In the genomic region with DNA sequence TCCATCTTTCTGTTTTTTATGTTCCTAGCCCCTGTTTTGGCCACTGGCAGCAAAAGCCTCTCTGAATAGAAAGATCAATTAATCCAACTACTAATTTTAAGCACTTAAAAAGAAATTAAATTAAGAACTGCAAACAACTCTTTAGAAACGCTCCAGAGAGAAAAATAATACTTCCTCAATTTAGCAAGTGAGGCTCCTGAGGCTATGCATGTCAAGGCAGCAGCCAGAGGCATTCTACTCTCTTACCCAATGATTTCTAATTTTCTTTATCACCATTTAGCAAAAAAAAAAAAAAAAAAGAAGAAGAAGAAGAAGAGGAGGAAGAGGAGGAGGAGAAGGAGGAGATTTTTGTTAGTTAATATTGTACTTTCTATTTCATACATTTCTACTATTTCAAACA, we compare ENCODE assay signal across 2 cellular contexts.
TF ChIP-seq lines count a peak whose summit lies in the region.

No MANE protein-coding gene starts in this region.

TF ChIP-seq in SK-N-SH, 30 proteins besides CTCF, POLR2A, EP300 and RAD21 (continued from another document):
- TF ChIP-seq, protein P1, sequence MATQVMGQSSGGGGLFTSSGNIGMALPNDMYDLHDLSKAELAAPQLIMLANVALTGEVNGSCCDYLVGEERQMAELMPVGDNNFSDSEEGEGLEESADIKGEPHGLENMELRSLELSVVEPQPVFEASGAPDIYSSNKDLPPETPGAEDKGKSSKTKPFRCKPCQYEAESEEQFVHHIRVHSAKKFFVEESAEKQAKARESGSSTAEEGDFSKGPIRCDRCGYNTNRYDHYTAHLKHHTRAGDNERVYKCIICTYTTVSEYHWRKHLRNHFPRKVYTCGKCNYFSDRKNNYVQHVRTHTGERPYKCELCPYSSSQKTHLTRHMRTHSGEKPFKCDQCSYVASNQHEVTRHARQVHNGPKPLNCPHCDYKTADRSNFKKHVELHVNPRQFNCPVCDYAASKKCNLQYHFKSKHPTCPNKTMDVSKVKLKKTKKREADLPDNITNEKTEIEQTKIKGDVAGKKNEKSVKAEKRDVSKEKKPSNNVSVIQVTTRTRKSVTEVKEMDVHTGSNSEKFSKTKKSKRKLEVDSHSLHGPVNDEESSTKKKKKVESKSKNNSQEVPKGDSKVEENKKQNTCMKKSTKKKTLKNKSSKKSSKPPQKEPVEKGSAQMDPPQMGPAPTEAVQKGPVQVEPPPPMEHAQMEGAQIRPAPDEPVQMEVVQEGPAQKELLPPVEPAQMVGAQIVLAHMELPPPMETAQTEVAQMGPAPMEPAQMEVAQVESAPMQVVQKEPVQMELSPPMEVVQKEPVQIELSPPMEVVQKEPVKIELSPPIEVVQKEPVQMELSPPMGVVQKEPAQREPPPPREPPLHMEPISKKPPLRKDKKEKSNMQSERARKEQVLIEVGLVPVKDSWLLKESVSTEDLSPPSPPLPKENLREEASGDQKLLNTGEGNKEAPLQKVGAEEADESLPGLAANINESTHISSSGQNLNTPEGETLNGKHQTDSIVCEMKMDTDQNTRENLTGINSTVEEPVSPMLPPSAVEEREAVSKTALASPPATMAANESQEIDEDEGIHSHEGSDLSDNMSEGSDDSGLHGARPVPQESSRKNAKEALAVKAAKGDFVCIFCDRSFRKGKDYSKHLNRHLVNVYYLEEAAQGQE (IDR thresholded peaks at IDR 0.05; ENCODE audit: low read depth, low read length): no peak
- TF ChIP-seq FOSL2 (IDR thresholded peaks at IDR 0.05; ENCODE audit: borderline replicate concordance, low read depth): no peak
- no peak for TF ChIP-seq RCOR1 (IDR thresholded peaks at IDR 0.05; ENCODE audit: low read length)
- TF ChIP-seq ELF1 (IDR thresholded peaks at IDR 0.05): no peak
- no peak for TF ChIP-seq YY1 (IDR thresholded peaks at IDR 0.05; ENCODE audit: low read depth)
- no peak for TF ChIP-seq POLR2AphosphoS5 (IDR thresholded peaks at IDR 0.05; ENCODE audit: low read depth, low read length)
- no peak for TF ChIP-seq TEAD4 (IDR thresholded peaks at IDR 0.05; ENCODE audit: borderline replicate concordance, insufficient read depth)
- TF ChIP-seq, protein P2, sequence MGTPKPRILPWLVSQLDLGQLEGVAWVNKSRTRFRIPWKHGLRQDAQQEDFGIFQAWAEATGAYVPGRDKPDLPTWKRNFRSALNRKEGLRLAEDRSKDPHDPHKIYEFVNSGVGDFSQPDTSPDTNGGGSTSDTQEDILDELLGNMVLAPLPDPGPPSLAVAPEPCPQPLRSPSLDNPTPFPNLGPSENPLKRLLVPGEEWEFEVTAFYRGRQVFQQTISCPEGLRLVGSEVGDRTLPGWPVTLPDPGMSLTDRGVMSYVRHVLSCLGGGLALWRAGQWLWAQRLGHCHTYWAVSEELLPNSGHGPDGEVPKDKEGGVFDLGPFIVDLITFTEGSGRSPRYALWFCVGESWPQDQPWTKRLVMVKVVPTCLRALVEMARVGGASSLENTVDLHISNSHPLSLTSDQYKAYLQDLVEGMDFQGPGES (IDR thresholded peaks at IDR 0.05; ENCODE audit: low read depth, low read length): no peak
- TF ChIP-seq, protein P3, sequence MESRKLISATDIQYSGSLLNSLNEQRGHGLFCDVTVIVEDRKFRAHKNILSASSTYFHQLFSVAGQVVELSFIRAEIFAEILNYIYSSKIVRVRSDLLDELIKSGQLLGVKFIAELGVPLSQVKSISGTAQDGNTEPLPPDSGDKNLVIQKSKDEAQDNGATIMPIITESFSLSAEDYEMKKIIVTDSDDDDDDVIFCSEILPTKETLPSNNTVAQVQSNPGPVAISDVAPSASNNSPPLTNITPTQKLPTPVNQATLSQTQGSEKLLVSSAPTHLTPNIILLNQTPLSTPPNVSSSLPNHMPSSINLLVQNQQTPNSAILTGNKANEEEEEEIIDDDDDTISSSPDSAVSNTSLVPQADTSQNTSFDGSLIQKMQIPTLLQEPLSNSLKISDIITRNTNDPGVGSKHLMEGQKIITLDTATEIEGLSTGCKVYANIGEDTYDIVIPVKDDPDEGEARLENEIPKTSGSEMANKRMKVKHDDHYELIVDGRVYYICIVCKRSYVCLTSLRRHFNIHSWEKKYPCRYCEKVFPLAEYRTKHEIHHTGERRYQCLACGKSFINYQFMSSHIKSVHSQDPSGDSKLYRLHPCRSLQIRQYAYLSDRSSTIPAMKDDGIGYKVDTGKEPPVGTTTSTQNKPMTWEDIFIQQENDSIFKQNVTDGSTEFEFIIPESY (IDR thresholded peaks at IDR 0.05; ENCODE audit: borderline replicate concordance, low read depth): no peak
- no peak for TF ChIP-seq RFX5 (IDR thresholded peaks at IDR 0.05; ENCODE audit: low read length)
- no peak for TF ChIP-seq RXRA (IDR thresholded peaks at IDR 0.05; ENCODE audit: borderline replicate concordance, low read depth)
- no peak for TF ChIP-seq SIN3A (IDR thresholded peaks at IDR 0.05; ENCODE audit: borderline replicate concordance, low read depth, low read length)
- TF ChIP-seq MXI1 (IDR thresholded peaks at IDR 0.05; ENCODE audit: low read depth, low read length): no peak
- TF ChIP-seq FOXJ3 (CRISPR knock-in tag; IDR thresholded peaks at IDR 0.05): no peak
- TF ChIP-seq, protein P4, sequence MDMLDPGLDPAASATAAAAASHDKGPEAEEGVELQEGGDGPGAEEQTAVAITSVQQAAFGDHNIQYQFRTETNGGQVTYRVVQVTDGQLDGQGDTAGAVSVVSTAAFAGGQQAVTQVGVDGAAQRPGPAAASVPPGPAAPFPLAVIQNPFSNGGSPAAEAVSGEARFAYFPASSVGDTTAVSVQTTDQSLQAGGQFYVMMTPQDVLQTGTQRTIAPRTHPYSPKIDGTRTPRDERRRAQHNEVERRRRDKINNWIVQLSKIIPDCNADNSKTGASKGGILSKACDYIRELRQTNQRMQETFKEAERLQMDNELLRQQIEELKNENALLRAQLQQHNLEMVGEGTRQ (IDR thresholded peaks at IDR 0.05; ENCODE audit: borderline replicate concordance, low read depth, low read length): no peak

TF ChIP-seq in SK-N-SH treated with all-trans-retinoic acid at 6 μM for 48 hours, 23 proteins besides CTCF, POLR2A, EP300 and RAD21 (continued from another document):
- TF ChIP-seq, protein P5, sequence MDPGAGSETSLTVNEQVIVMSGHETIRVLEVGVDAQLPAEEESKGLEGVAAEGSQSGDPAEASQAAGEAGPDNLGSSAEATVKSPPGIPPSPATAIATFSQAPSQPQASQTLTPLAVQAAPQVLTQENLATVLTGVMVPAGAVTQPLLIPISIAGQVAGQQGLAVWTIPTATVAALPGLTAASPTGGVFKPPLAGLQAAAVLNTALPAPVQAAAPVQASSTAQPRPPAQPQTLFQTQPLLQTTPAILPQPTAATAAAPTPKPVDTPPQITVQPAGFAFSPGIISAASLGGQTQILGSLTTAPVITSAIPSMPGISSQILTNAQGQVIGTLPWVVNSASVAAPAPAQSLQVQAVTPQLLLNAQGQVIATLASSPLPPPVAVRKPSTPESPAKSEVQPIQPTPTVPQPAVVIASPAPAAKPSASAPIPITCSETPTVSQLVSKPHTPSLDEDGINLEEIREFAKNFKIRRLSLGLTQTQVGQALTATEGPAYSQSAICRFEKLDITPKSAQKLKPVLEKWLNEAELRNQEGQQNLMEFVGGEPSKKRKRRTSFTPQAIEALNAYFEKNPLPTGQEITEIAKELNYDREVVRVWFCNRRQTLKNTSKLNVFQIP (CRISPR knock-in tag; IDR thresholded peaks at IDR 0.05; ENCODE audit: borderline replicate concordance, low read depth): no peak
- TF ChIP-seq, protein P6, sequence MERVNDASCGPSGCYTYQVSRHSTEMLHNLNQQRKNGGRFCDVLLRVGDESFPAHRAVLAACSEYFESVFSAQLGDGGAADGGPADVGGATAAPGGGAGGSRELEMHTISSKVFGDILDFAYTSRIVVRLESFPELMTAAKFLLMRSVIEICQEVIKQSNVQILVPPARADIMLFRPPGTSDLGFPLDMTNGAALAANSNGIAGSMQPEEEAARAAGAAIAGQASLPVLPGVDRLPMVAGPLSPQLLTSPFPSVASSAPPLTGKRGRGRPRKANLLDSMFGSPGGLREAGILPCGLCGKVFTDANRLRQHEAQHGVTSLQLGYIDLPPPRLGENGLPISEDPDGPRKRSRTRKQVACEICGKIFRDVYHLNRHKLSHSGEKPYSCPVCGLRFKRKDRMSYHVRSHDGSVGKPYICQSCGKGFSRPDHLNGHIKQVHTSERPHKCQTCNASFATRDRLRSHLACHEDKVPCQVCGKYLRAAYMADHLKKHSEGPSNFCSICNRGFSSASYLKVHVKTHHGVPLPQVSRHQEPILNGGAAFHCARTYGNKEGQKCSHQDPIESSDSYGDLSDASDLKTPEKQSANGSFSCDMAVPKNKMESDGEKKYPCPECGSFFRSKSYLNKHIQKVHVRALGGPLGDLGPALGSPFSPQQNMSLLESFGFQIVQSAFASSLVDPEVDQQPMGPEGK (CRISPR knock-in tag; IDR thresholded peaks at IDR 0.05; ENCODE audit: borderline replicate concordance): no peak
- TF ChIP-seq BACH2 (CRISPR knock-in tag; IDR thresholded peaks at IDR 0.05; ENCODE audit: borderline replicate concordance) (no peak), SNAI2 (CRISPR knock-in tag; IDR thresholded peaks at IDR 0.05) (no peak), CSDC2 (CRISPR knock-in tag; IDR thresholded peaks at IDR 0.05) (no peak), TOX (CRISPR knock-in tag; IDR thresholded peaks at IDR 0.05; ENCODE audit: borderline replicate concordance) (no peak), TCF4 (CRISPR knock-in tag; IDR thresholded peaks at IDR 0.05; ENCODE audit: borderline replicate concordance) (no peak), ZFP30 (CRISPR knock-in tag; IDR thresholded peaks at IDR 0.05) (no peak)
